18 cellular contexts compared by ENCODE assay signal in genomic region chr10:8800426-8800825, GRCh38.
DNase-seq lines count a peak whose midpoint lies in the region; ATAC-seq, FAIRE-seq and TF ChIP-seq lines count a peak whose summit lies in the region.
"Had no signal": no experiment of that assay in that cellular context is flagged by ENCODE, and none has a peak within 500 bp of the region (broad histone marks: within the 10 kb centered on the region; RNA-seq: fewer than 3 reads in every experiment).

No MANE protein-coding gene starts in this region.

- CTCF ChIA-PET in activated CD4-positive, alpha-beta memory T cell treated with anti-CD3 and anti-CD28 coated beads for 36 hours (lab: Charles Lee), result no interaction called here
- CTCF ChIA-PET in activated CD4-positive, alpha-beta memory T cell treated with anti-CD3 and anti-CD28 coated beads, Interleukin-2, amount 10 ng/mL, durations not matched to agents 7 days and 5 days (lab: Charles Lee), result no interaction called here
- CTCF ChIA-PET in H1 (lab: Charles Lee; ENCODE audit: partially characterized antibody) (interaction anchor here (2.4 kb wide), 1 partner anchor 11 kb away, joined by 10 read pairs; no protein-coding TSS in a partner anchor), OCI-LY7 (lab: Charles Lee; ENCODE audit: unreplicated experiment) (no interaction called here)

- H3K56ac ChIP-seq in H1 (replicated peaks; ENCODE audit: insufficient read length, low read depth, low read length), result no peak overlapping the region

- H3K27me3 Mint-ChIP-seq in activated CD4-positive, alpha-beta memory T cell treated with anti-CD3 and anti-CD28 coated beads for 36 hours, result peaks cover 4% of the 10 kb centered on the region
- H3K27me3 Mint-ChIP-seq in activated CD4-positive, alpha-beta memory T cell treated with anti-CD3 and anti-CD28 coated beads, Interleukin-2, amount 10 ng/mL, durations not matched to agents 7 days and 5 days, result no peaks in the 10 kb centered on the region
- no peaks in the 10 kb centered on the region for H3K27me3 Mint-ChIP-seq in stimulated activated naive CD8-positive, alpha-beta T cell treated with anti-CD3 and anti-CD28 coated beads, Interleukin-15, amount 100 ng/mL, for 72 hours

- H4K20me1 ChIP-seq in H1 (replicated peaks in 1 of 2; ENCODE audit: control insufficient read depth in 1 of 2, insufficient read depth in 2 of 2, low read length in 2 of 2) (peaks cover 0 to 2% of the 10 kb centered on the region in 2 experiments), OCI-LY7 (ENCODE audit: insufficient read depth, low read length) (no peaks in the 10 kb centered on the region)

- no peak for TF ChIP-seq CTCF in H1 (IDR thresholded peaks at IDR 0.05; ENCODE audit: control extremely low read depth in 1 of 3, insufficient read depth in 1 of 3, low read depth in 1 of 3, low read length in 3 of 3)
- TF ChIP-seq CTCF in OCI-LY7 (conservative IDR thresholded peaks at IDR 0.05; ENCODE audit: low read length), result no peak

- no peak overlapping the region for H4K91ac ChIP-seq in H1 (replicated peaks; ENCODE audit: insufficient read length, low read length)

- H3K4me2 ChIP-seq in H1 (ENCODE audit: insufficient read depth in 1 of 2, low read depth in 2 of 2, low read length in 2 of 2), result no peak overlapping the region
- H3K4me2 ChIP-seq in OCI-LY7 (ENCODE audit: low read length), result no peak overlapping the region

- no peak overlapping the region for H3K9ac ChIP-seq in H1 (replicated peaks in 1 of 4; ENCODE audit: extremely low read depth in 1 of 4, low read depth in 3 of 4, low read length in 3 of 4)
- H3K9ac ChIP-seq: GM23248 had no signal

- H2BK5ac ChIP-seq in H1 (ENCODE audit: low read depth, low read length), result no peak overlapping the region

- H3K9me3 Mint-ChIP-seq in activated CD4-positive, alpha-beta memory T cell treated with anti-CD3 and anti-CD28 coated beads for 36 hours, result peaks cover 2% of the 10 kb centered on the region
- H3K9me3 Mint-ChIP-seq in activated CD4-positive, alpha-beta memory T cell treated with anti-CD3 and anti-CD28 coated beads, Interleukin-2, amount 10 ng/mL, durations not matched to agents 7 days and 5 days, result peaks cover 1% of the 10 kb centered on the region
- peaks cover 0 to 3% of the 10 kb centered on the region in 2 donors for H3K9me3 Mint-ChIP-seq in stimulated activated naive CD8-positive, alpha-beta T cell treated with anti-CD3 and anti-CD28 coated beads, Interleukin-15, amount 100 ng/mL, for 72 hours

- H3K79me1 ChIP-seq in H1 (ENCODE audit: low read depth, low read length), result no peaks in the 10 kb centered on the region

- H3K4me3 Mint-ChIP-seq in activated CD4-positive, alpha-beta memory T cell treated with anti-CD3 and anti-CD28 coated beads for 36 hours, result no peak overlapping the region
- no peak overlapping the region for H3K4me3 Mint-ChIP-seq in activated CD4-positive, alpha-beta memory T cell treated with anti-CD3 and anti-CD28 coated beads, Interleukin-2, amount 10 ng/mL, durations not matched to agents 7 days and 5 days
- no peak overlapping the region for H3K4me3 Mint-ChIP-seq in stimulated activated naive CD8-positive, alpha-beta T cell treated with anti-CD3 and anti-CD28 coated beads, Interleukin-15, amount 100 ng/mL, for 72 hours

- H3K4me1 Mint-ChIP-seq in activated CD4-positive, alpha-beta memory T cell treated with anti-CD3 and anti-CD28 coated beads for 36 hours (ENCODE audit: low read depth), result peaks cover 11% of the 10 kb centered on the region
- no peaks in the 10 kb centered on the region for H3K4me1 Mint-ChIP-seq in activated CD4-positive, alpha-beta memory T cell treated with anti-CD3 and anti-CD28 coated beads, Interleukin-2, amount 10 ng/mL, durations not matched to agents 7 days and 5 days
- H3K4me1 Mint-ChIP-seq in stimulated activated naive CD8-positive, alpha-beta T cell treated with anti-CD3 and anti-CD28 coated beads, Interleukin-15, amount 100 ng/mL, for 72 hours, result peaks cover 9% of the 10 kb centered on the region

- H3K18ac ChIP-seq in H1 (ENCODE audit: extremely low read depth, low read length), result no peak overlapping the region

- peaks cover under 1% of the 10 kb centered on the region for H3K36me3 Mint-ChIP-seq in activated CD4-positive, alpha-beta memory T cell treated with anti-CD3 and anti-CD28 coated beads for 36 hours
- H3K36me3 Mint-ChIP-seq in activated CD4-positive, alpha-beta memory T cell treated with anti-CD3 and anti-CD28 coated beads, Interleukin-2, amount 10 ng/mL, durations not matched to agents 7 days and 5 days (ENCODE audit: low read depth), result no peaks in the 10 kb centered on the region

- ATAC-seq in stimulated activated naive CD8-positive, alpha-beta T cell treated with anti-CD3 and anti-CD28 coated beads, Interleukin-15, Interleukin-2, amounts not matched to agents 100 U/mL and 50 U/mL, for 24 hours, result peak; percentile 77
- no peak for ATAC-seq in stimulated activated naive CD8-positive, alpha-beta T cell treated with anti-CD3 and anti-CD28 coated beads, Interleukin-15, amount 100 ng/mL, for 72 hours

- no peak for TF ChIP-seq RAD21 in H1 (IDR thresholded peaks at IDR 0.05 in 1 of 2, conservative IDR thresholded peaks at IDR 0.05 in 1 of 2; ENCODE audit: low read depth in 2 of 2, low read length in 2 of 2)

- DNase-seq in activated CD4-positive, alpha-beta memory T cell treated with anti-CD3 and anti-CD28 coated beads for 36 hours, result no peak
- no peak for DNase-seq in activated CD4-positive, alpha-beta memory T cell treated with anti-CD3 and anti-CD28 coated beads, Interleukin-2, amount 10 ng/mL, durations not matched to agents 7 days and 5 days
- no peak for DNase-seq in stimulated activated naive CD8-positive, alpha-beta T cell treated with anti-CD3 and anti-CD28 coated beads, Interleukin-15, Interleukin-2, amounts not matched to agents 100 U/mL and 50 U/mL, for 24 hours
- no peak for DNase-seq in stimulated activated naive CD8-positive, alpha-beta T cell treated with anti-CD3 and anti-CD28 coated beads, Interleukin-15, amount 100 ng/mL, for 72 hours
- DNase-seq in H1 (ENCODE audit: low read depth in 1 of 2, low spot score in 2 of 2) (no peak), NCI-H2081 treated with DMSO at 0.1 percent for 48 hours (lab: John Stamatoyannopoulos, UW) (no peak), OCI-LY7 (ENCODE audit: low spot score) (no peak), head of caudate nucleus (no peak)
- DNase-seq: C1 segment of cervical spinal cord, GF-D8, GM23248, KBM-7, NCI-H1417 treated with DMSO at 0.1 percent for 48 hours, NCI-H1930, NCI-H2171, NCI-H446 had no signal

- no peaks in the 10 kb centered on the region for H3K23me2 ChIP-seq in H1 (ENCODE audit: low read depth, low read length)

- H3K23ac ChIP-seq in H1 (ENCODE audit: insufficient read length), result no peak overlapping the region

- H3K36me3 ChIP-seq in H1 (ENCODE audit: control insufficient read depth in 2 of 4, insufficient read depth in 4 of 4, low read length in 3 of 4) (no peaks in the 10 kb centered on the region), OCI-LY7 (ENCODE audit: insufficient read depth, low read length) (no peaks in the 10 kb centered on the region)

- no peak for TF ChIP-seq EP300 in H1 (IDR thresholded peaks at IDR 0.05; ENCODE audit: borderline replicate concordance in 1 of 2, low read depth in 2 of 2, low read length in 2 of 2)

- H2BK120ac ChIP-seq in H1 (replicated peaks; ENCODE audit: low read depth, low read length), result no peak overlapping the region

- H3K79me2 ChIP-seq in H1 (ENCODE audit: control insufficient read depth in 1 of 2, insufficient read depth in 2 of 2, low read length in 2 of 2), result no peaks in the 10 kb centered on the region
- H3K79me2 ChIP-seq in OCI-LY7 (ENCODE audit: insufficient read depth, low read depth, low read length), result no peaks in the 10 kb centered on the region

- H3K14ac ChIP-seq in H1 (ENCODE audit: insufficient read length), result no peak overlapping the region

- H2BK15ac ChIP-seq in H1 (ENCODE audit: low read length), result no peak overlapping the region

- H3K9me2 ChIP-seq in OCI-LY7 (ENCODE audit: insufficient read depth, low read length), result no peaks in the 10 kb centered on the region

- H3K4me1 ChIP-seq in H1 (replicated peaks in 1 of 4; ENCODE audit: control insufficient read depth in 3 of 4, insufficient read depth in 4 of 4, low read length in 3 of 4) (peaks cover 0 to 8% (median 0%) of the 10 kb centered on the region in 4 experiments; a peak in 2 of 7 replicates), OCI-LY7 (ENCODE audit: insufficient read depth, low read length, poor library complexity, severe bottlenecking) (no peaks in the 10 kb centered on the region)

- no TSS peak for BruUV-seq in OCI-LY7 (replicated peaks; lab: Mats Ljungman, UMichigan)

- no peak for FAIRE-seq in H1 (lab: Jason Lieb, UNC)
- FAIRE-seq: GM12891, GM18507 had no signal

- 90% methylated on average over 4 of the region's 4 CpGs; no CpG with 5 or more reads in 1 of the 2 experiments for WGBS in H1 (ENCODE audit: extremely low coverage in 1 of 2, insufficient coverage in 1 of 2, insufficient read length in 1 of 2, insufficient replicate concordance in 2 of 2, low coverage in 1 of 2, low lambda C conversion rate in 2 of 2, missing lambda C conversion rate in 1 of 2), 2 experiments

- H3K27me3 ChIP-seq in H1 (replicated peaks in 1 of 4; ENCODE audit: control insufficient read depth in 3 of 4, extremely low read depth in 1 of 4, insufficient read depth in 3 of 4, low read length in 3 of 4), result peaks cover 0 to 1% (median 0%) of the 10 kb centered on the region in 4 experiments; a peak in 2 of 7 replicates

- no peaks in the 10 kb centered on the region for H3K9me3 ChIP-seq in H1 (ENCODE audit: insufficient read depth in 2 of 2, low read depth in 1 of 2, low read length in 1 of 2)
- no peaks in the 10 kb centered on the region for H3K9me3 ChIP-seq in OCI-LY7 (ENCODE audit: low read length)

- H3K4me3 ChIP-seq in H1 (ENCODE audit: extremely low read depth in 1 of 4, insufficient read depth in 2 of 4, low read depth in 3 of 4, low read length in 4 of 4), result no peak overlapping the region
- no peak overlapping the region for H3K4me3 ChIP-seq in OCI-LY7 (ENCODE audit: low read depth, low read length, poor library complexity, severe bottlenecking)
- H3K4me3 ChIP-seq: GM23248 had no signal

- H4K5ac ChIP-seq in H1 (ENCODE audit: insufficient read length, low read depth, low read length), result no peak overlapping the region

- TF ChIP-seq POLR2A in H1 (IDR thresholded peaks at IDR 0.05; ENCODE audit: control extremely low read depth in 1 of 2, low read depth in 2 of 2, low read length in 2 of 2), result no peak

- no peak overlapping the region for H2BK12ac ChIP-seq in H1 (ENCODE audit: low read depth, low read length)

- H3K27ac ChIP-seq in H1 (ENCODE audit: low read depth, low read length) (no peak overlapping the region), OCI-LY7 (ENCODE audit: low read depth, low read length, poor library complexity, severe bottlenecking) (no peak overlapping the region)
- H3K27ac ChIP-seq: GM23248 had no signal

- H2AK5ac ChIP-seq in H1 (ENCODE audit: low read depth, low read length), result no peak overlapping the region

- peak overlapping the region; percentile 0 for H3K27ac Mint-ChIP-seq in activated CD4-positive, alpha-beta memory T cell treated with anti-CD3 and anti-CD28 coated beads for 36 hours
- H3K27ac Mint-ChIP-seq in activated CD4-positive, alpha-beta memory T cell treated with anti-CD3 and anti-CD28 coated beads, Interleukin-2, amount 10 ng/mL, durations not matched to agents 7 days and 5 days, result no peak overlapping the region
- no peak overlapping the region for H3K27ac Mint-ChIP-seq in stimulated activated naive CD8-positive, alpha-beta T cell treated with anti-CD3 and anti-CD28 coated beads, Interleukin-15, amount 100 ng/mL, for 72 hours

- POLR2A ChIA-PET in activated CD4-positive, alpha-beta memory T cell treated with anti-CD3 and anti-CD28 coated beads for 36 hours (lab: Charles Lee), result no interaction called here
- POLR2A ChIA-PET in activated CD4-positive, alpha-beta memory T cell treated with anti-CD3 and anti-CD28 coated beads, Interleukin-2, amount 10 ng/mL, durations not matched to agents 7 days and 5 days (lab: Charles Lee), result no interaction called here
- POLR2A ChIA-PET in H1 (lab: Charles Lee; ENCODE audit: partially characterized antibody), result no interaction called here
- POLR2A ChIA-PET in OCI-LY7 (lab: Charles Lee), result no interaction called here

- H2BK20ac ChIP-seq in H1 (ENCODE audit: low read length), result no peak overlapping the region

- H3K4ac ChIP-seq in H1 (replicated peaks; ENCODE audit: insufficient read length, low read depth, low read length), result no peak overlapping the region

- no peak overlapping the region for H2AFZ ChIP-seq in H1 (ENCODE audit: low read length)
- no peak overlapping the region for H2AFZ ChIP-seq in OCI-LY7 (ENCODE audit: low read length)
- H2AFZ ChIP-seq: GM23248 had no signal

- intact Hi-C loops in activated CD4-positive, alpha-beta memory T cell treated with anti-CD3 and anti-CD28 coated beads for 36 hours (cut with micrococcal nuclease), result no loop called here
- intact Hi-C loops in OCI-LY7 (cut with micrococcal nuclease; ENCODE audit: unreplicated experiment) (no loop called here), head of caudate nucleus (cut with DNase I) (no loop called here)

- H4K8ac ChIP-seq in H1 (ENCODE audit: extremely low read depth, insufficient read depth, low read length), result no peak overlapping the region
